In genomic region chr20:31860431-31861345, GRCh38 we compare ENCODE assay signal across 8 cellular contexts. TPM values are rescaled to one million over a fixed set of nuclear protein-coding genes. Genes with fewer than 3 reads are reported as not detected.
DNase-seq lines count a peak whose midpoint lies in the region; TF ChIP-seq lines count a peak whose summit lies in the region.

No MANE protein-coding gene starts in this region.

- H3K27ac Mint-ChIP-seq in IgD-negative memory B cell = no peak overlapping the region

- peak overlapping the region in 3 of 4 donors; percentile 39 to 85 (median 41) for H3K4me3 Mint-ChIP-seq in IgD-negative memory B cell

- TF ChIP-seq POLR2A in stomach (IDR thresholded peaks at IDR 0.05) = no peak

- H3K36me3 ChIP-seq in adipocyte (ENCODE audit: control insufficient read depth, insufficient read depth, low read length, severe bottlenecking) (no peaks in the 10 kb centered on the region), iPS-20b (ENCODE audit: insufficient read depth, low read depth, low read length) (no peaks in the 10 kb centered on the region), stomach (no peaks in the 10 kb centered on the region)

- H3K4me1 ChIP-seq in adipocyte (ENCODE audit: control insufficient read depth, insufficient read depth, low read length) (peaks cover 3% of the 10 kb centered on the region), iPS-20b (ENCODE audit: insufficient read depth, low read length) (peaks cover 3% of the 10 kb centered on the region; the same call in 1 of the 2 replicates), stomach (peaks cover 11 to 20% (median 19%) of the 10 kb centered on the region in 4 donors)

- peak; percentile 52 for DNase-seq in NCI-H2171 treated with DMSO at 0.1 percent for 48 hours (lab: John Stamatoyannopoulos, UW)
- DNase-seq in NCI-H2171 (lab: John Stamatoyannopoulos, UW) = no peak
- no peak for DNase-seq in adipocyte (ENCODE audit: low read depth)
- no peak for DNase-seq in stomach
- DNase-seq in stimulated activated CD4-positive, alpha-beta T cell treated with anti-CD3 and anti-CD28 coated beads, Interleukin-15, amount 100 ng/mL, for 24 hours = no peak
- DNase-seq in Kasumi-1 (lab: John Stamatoyannopoulos, UW) = no peak

- H3K27me3 ChIP-seq in adipocyte (replicated peaks; ENCODE audit: control insufficient read depth, insufficient read depth, low read length) (peaks cover 72% of the 10 kb centered on the region), iPS-20b (ENCODE audit: insufficient read depth, low read length) (peaks cover 24% of the 10 kb centered on the region), stomach (peaks cover 0 to 62% (median 14%) of the 10 kb centered on the region in 3 donors)

- no peak for TF ChIP-seq CTCF in stomach (IDR thresholded peaks at IDR 0.05)

- no peaks in the 10 kb centered on the region for H3K9me3 Mint-ChIP-seq in IgD-negative memory B cell

- H3K9me3 ChIP-seq in adipocyte (ENCODE audit: control insufficient read depth, low read length) (no peaks in the 10 kb centered on the region), iPS-20b (ENCODE audit: insufficient read depth, low read depth, low read length) (no peaks in the 10 kb centered on the region), stomach (no peaks in the 10 kb centered on the region)

- no peaks in the 10 kb centered on the region for H3K36me3 Mint-ChIP-seq in IgD-negative memory B cell

- TF ChIP-seq EP300 in stomach (IDR thresholded peaks at IDR 0.05) = no peak

- H3K9ac ChIP-seq in adipocyte (ENCODE audit: low read length) (no peak overlapping the region), iPS-20b (ENCODE audit: low read depth, low read length) (peak overlapping the region; percentile 70; the same call in 1 of the 2 replicates)

- H3K27me3 Mint-ChIP-seq in IgD-negative memory B cell = peaks cover 13% of the 10 kb centered on the region

- WGBS in stomach, 5 donors = 2 to 10% (median 5%) methylated on average over 23 to 32 of the region's 32 CpGs

- intact Hi-C loops in stomach (cut with DNase I; ENCODE audit: low total_unique reads) = no loop called here

- H3K4me3 ChIP-seq in adipocyte (ENCODE audit: low read length) (peak overlapping the region; percentile 56), iPS-20b (ENCODE audit: low read length) (peak overlapping the region; percentile 80), stomach (peak overlapping the region; percentile 48 to 71 (median 54))

- H3K4me1 Mint-ChIP-seq in IgD-negative memory B cell = peaks cover 8 to 11% (median 11%) of the 10 kb centered on the region in 3 donors

- H3K27ac ChIP-seq in iPS-20b (ENCODE audit: low read length) (no peak overlapping the region), stomach (peak overlapping the region in 2 of 5 donors; percentile 25 to 32)

RNA-seq across cellular contexts. Expression of gene DUSP15, which starts 9.6 kb away (rescaled TPM):
- polyA plus RNA-seq in IgD-negative memory B cell = not detected
- 1 to 10 TPM in 1 of 5 donors, under 1 TPM in 1, not detected in 3; 0.45 to 3.9 TPM for total RNA-seq in stomach
- polyA plus RNA-seq in stomach = 1 to 10 TPM; 2.1 to 4.7 (median 2.9) TPM

RNA-seq across cellular contexts. Expression of gene TTLL9, which starts 9.7 kb away (rescaled TPM):
- polyA plus RNA-seq in IgD-negative memory B cell (not detected), stomach (under 1 TPM in 1 of 3 donors, not detected in 2; 0.15 TPM)
- under 1 TPM in 2 of 5 donors, not detected in 3; 0.18 to 0.43 TPM for total RNA-seq in stomach

RNA-seq across cellular contexts. Expression of gene FOXS1, which starts 15.3 kb away (rescaled TPM):
- polyA plus RNA-seq in IgD-negative memory B cell (not detected), stomach (under 1 TPM in 2 of 3 donors, not detected in 1; 0.43 to 0.44 TPM)
- 1 to 10 TPM in 1 of 5 donors, not detected in 4; 1.1 TPM for total RNA-seq in stomach

RNA-seq across cellular contexts. Expression of gene MYLK2, which starts 41.5 kb away (rescaled TPM):
- polyA plus RNA-seq in IgD-negative memory B cell = not detected
- under 1 TPM in 2 of 5 donors, not detected in 3; 0.37 to 0.45 TPM for total RNA-seq in stomach
- polyA plus RNA-seq in stomach = under 1 TPM; 0.19 to 0.43 (median 0.31) TPM
